In the genomic region with DNA sequence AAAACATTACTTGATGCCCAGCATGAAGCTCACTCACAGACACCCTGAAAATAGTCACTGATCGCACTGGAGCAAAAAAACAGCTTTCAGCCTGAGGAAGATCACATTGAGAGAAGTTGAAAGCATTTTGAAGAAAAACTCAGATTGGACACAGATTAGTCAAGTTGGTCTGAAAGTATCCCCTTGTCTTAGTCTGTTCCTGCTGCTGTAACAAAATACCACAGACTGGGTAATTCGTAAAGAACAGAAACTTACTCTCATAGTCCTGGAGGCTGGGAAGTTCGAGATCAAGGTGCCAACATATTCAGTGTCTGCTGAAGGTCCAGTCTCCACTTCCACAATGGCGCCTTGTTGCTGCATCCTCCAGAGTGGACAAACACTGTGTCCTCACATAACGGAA, we compare ENCODE assay signal across 16 cellular contexts. TPM values are rescaled to one million over a fixed set of nuclear protein-coding genes. Genes with fewer than 3 reads are reported as not detected.
A peak's percentile ranks its signal among the peaks of the same experiment; 100 is the strongest.
DNase-seq lines count a peak whose midpoint lies in the region; ATAC-seq lines count a peak whose summit lies in the region.
"Had no signal": no experiment of that assay in that cellular context is flagged by ENCODE, and none has a peak within 500 bp of the region (broad histone marks: within the 10 kb centered on the region; RNA-seq: fewer than 3 reads in every experiment).

No MANE protein-coding gene starts in this region.

- no peak overlapping the region for H3K9ac ChIP-seq in Karpas-422 (ENCODE audit: low read length)

- H3K36me3 ChIP-seq in CD8-positive, alpha-beta memory T cell (ENCODE audit: insufficient read depth, low read length) = no peaks in the 10 kb centered on the region
- H3K36me3 ChIP-seq in Karpas-422 (ENCODE audit: insufficient read depth, low read length) = no peaks in the 10 kb centered on the region

- H3K9me3 Mint-ChIP-seq in activated T-cell treated with anti-CD3 and anti-CD28 coated beads, Interleukin-2, amount 50 U/mL, for 72 hours = peaks cover 0 to 7% of the 10 kb centered on the region in 2 donors
- peaks cover 3% of the 10 kb centered on the region for H3K9me3 Mint-ChIP-seq in activated T-cell treated with anti-CD3 and anti-CD28 coated beads, Interleukin-2, amount 50 U/mL, for 4 hours
- no peaks in the 10 kb centered on the region for H3K9me3 Mint-ChIP-seq in CD8-positive, alpha-beta memory T cell
- peaks cover 7% of the 10 kb centered on the region for H3K9me3 Mint-ChIP-seq in activated CD4-positive, alpha-beta memory T cell treated with anti-CD3 and anti-CD28 coated beads for 36 hours
- peaks cover 6% of the 10 kb centered on the region for H3K9me3 Mint-ChIP-seq in activated naive CD8-positive, alpha-beta T cell treated with anti-CD3 and anti-CD28 coated beads, Interleukin-2, amount 50 U/mL, for 24 hours
- H3K9me3 Mint-ChIP-seq: HFFc6 had no signal

- H4K20me1 ChIP-seq in Karpas-422 (ENCODE audit: insufficient read depth, low read depth, low read length) = no peaks in the 10 kb centered on the region

- no peak overlapping the region for H3K4me2 ChIP-seq in Karpas-422 (ENCODE audit: low read depth, low read length, poor library complexity, severe bottlenecking)

- ATAC-seq in activated T-cell treated with anti-CD3 and anti-CD28 coated beads, Interleukin-2, amount 50 U/mL, for 72 hours (replicated peaks in 1 of 2) = peak; percentile 1 to 5
- no peak for ATAC-seq in activated T-cell treated with anti-CD3 and anti-CD28 coated beads, Interleukin-2, amount 50 U/mL, for 4 hours
- no peak for ATAC-seq in activated naive CD8-positive, alpha-beta T cell treated with anti-CD3 and anti-CD28 coated beads, Interleukin-2, amount 50 U/mL, for 24 hours

- POLR2A ChIA-PET in CD8-positive, alpha-beta memory T cell (lab: Charles Lee) = no interaction called here
- POLR2A ChIA-PET in activated CD4-positive, alpha-beta memory T cell treated with anti-CD3 and anti-CD28 coated beads for 36 hours (lab: Charles Lee) = interaction anchor here (0.8 to 8.4 kb wide), 8 partner anchors 9 to 49 kb away, joined by 3 to 84 read pairs (median 5); a partner anchor contains a TSS

- H3K27me3 ChIP-seq in CD8-positive, alpha-beta memory T cell (ENCODE audit: insufficient read depth, low read length, poor library complexity, severe bottlenecking) = no peaks in the 10 kb centered on the region
- H3K27me3 ChIP-seq in Karpas-422 (ENCODE audit: low read length) = no peaks in the 10 kb centered on the region

- H2AFZ ChIP-seq in Karpas-422 (ENCODE audit: low read length) = no peak overlapping the region

- H3K4me3 Mint-ChIP-seq in activated T-cell treated with anti-CD3 and anti-CD28 coated beads, Interleukin-2, amount 50 U/mL, for 72 hours = peak overlapping the region; percentile 98
- no peak overlapping the region for H3K4me3 Mint-ChIP-seq in activated T-cell treated with anti-CD3 and anti-CD28 coated beads, Interleukin-2, amount 50 U/mL, for 4 hours
- no peak overlapping the region for H3K4me3 Mint-ChIP-seq in CD8-positive, alpha-beta memory T cell
- peak overlapping the region; percentile 73 for H3K4me3 Mint-ChIP-seq in activated CD4-positive, alpha-beta memory T cell treated with anti-CD3 and anti-CD28 coated beads for 36 hours
- no peak overlapping the region for H3K4me3 Mint-ChIP-seq in activated naive CD8-positive, alpha-beta T cell treated with anti-CD3 and anti-CD28 coated beads, Interleukin-2, amount 50 U/mL, for 24 hours
- H3K4me3 Mint-ChIP-seq: HFFc6 had no signal

- H3K27me3 Mint-ChIP-seq in activated T-cell treated with anti-CD3 and anti-CD28 coated beads, Interleukin-2, amount 50 U/mL, for 72 hours (ENCODE audit: low read depth) = no peaks in the 10 kb centered on the region
- no peaks in the 10 kb centered on the region for H3K27me3 Mint-ChIP-seq in activated T-cell treated with anti-CD3 and anti-CD28 coated beads, Interleukin-2, amount 50 U/mL, for 4 hours (ENCODE audit: low read depth)
- H3K27me3 Mint-ChIP-seq in CD8-positive, alpha-beta memory T cell = no peaks in the 10 kb centered on the region
- no peaks in the 10 kb centered on the region for H3K27me3 Mint-ChIP-seq in activated CD4-positive, alpha-beta memory T cell treated with anti-CD3 and anti-CD28 coated beads for 36 hours
- H3K27me3 Mint-ChIP-seq in activated naive CD8-positive, alpha-beta T cell treated with anti-CD3 and anti-CD28 coated beads, Interleukin-2, amount 50 U/mL, for 24 hours = no peaks in the 10 kb centered on the region

- H3K4me1 ChIP-seq in CD8-positive, alpha-beta memory T cell (ENCODE audit: insufficient read depth, low read length) = peaks cover 45% of the 10 kb centered on the region
- peaks cover 6% of the 10 kb centered on the region for H3K4me1 ChIP-seq in Karpas-422 (ENCODE audit: low read length)

- no peak overlapping the region for H3K4me3 ChIP-seq in CD8-positive, alpha-beta memory T cell (ENCODE audit: low read length)
- H3K4me3 ChIP-seq in Karpas-422 (ENCODE audit: low read length) = no peak overlapping the region

- peaks cover 28 to 42% of the 10 kb centered on the region in 2 donors for H3K36me3 Mint-ChIP-seq in activated T-cell treated with anti-CD3 and anti-CD28 coated beads, Interleukin-2, amount 50 U/mL, for 72 hours (ENCODE audit: insufficient read depth in 2 of 2)
- peaks cover 3% of the 10 kb centered on the region for H3K36me3 Mint-ChIP-seq in activated T-cell treated with anti-CD3 and anti-CD28 coated beads, Interleukin-2, amount 50 U/mL, for 4 hours (ENCODE audit: insufficient read depth)
- H3K36me3 Mint-ChIP-seq in CD8-positive, alpha-beta memory T cell = no peaks in the 10 kb centered on the region
- H3K36me3 Mint-ChIP-seq in activated CD4-positive, alpha-beta memory T cell treated with anti-CD3 and anti-CD28 coated beads for 36 hours = peaks cover 39% of the 10 kb centered on the region
- no peaks in the 10 kb centered on the region for H3K36me3 Mint-ChIP-seq in activated naive CD8-positive, alpha-beta T cell treated with anti-CD3 and anti-CD28 coated beads, Interleukin-2, amount 50 U/mL, for 24 hours (ENCODE audit: low read depth)

- no peaks in the 10 kb centered on the region for H3K79me2 ChIP-seq in Karpas-422 (ENCODE audit: low read length)

- no peak for DNase-seq in activated T-cell treated with anti-CD3 and anti-CD28 coated beads, Interleukin-2, amount 50 U/mL, for 72 hours
- DNase-seq in activated T-cell treated with anti-CD3 and anti-CD28 coated beads, Interleukin-2, amount 50 U/mL, for 4 hours = no peak
- DNase-seq in CD8-positive, alpha-beta memory T cell = no peak
- DNase-seq in activated CD4-positive, alpha-beta memory T cell treated with anti-CD3 and anti-CD28 coated beads for 36 hours = no peak
- DNase-seq in activated naive CD8-positive, alpha-beta T cell treated with anti-CD3 and anti-CD28 coated beads, Interleukin-2, amount 50 U/mL, for 24 hours = no peak
- DNase-seq in Karpas-422 = no peak
- DNase-seq in NAMALWA (ENCODE audit: low spot score) = no peak
- DNase-seq in NCI-H1092 treated with DMSO at 0.1 percent for 48 hours (lab: John Stamatoyannopoulos, UW) = no peak
- DNase-seq: GF-D8, HFFc6, Kasumi-1, NCI-H1417, NCI-H2029, NCI-H2171 treated with DMSO at 0.1 percent for 48 hours, NCI-H82, SHP77 had no signal

- CTCF ChIA-PET in CD8-positive, alpha-beta memory T cell (lab: Charles Lee) = interaction anchor here (1.4 kb wide), 1 partner anchor 428 kb away, joined by 3 read pairs; no protein-coding TSS in a partner anchor
- CTCF ChIA-PET in activated CD4-positive, alpha-beta memory T cell treated with anti-CD3 and anti-CD28 coated beads for 36 hours (lab: Charles Lee) = no interaction called here

- peak overlapping the region; percentile 100 for H3K27ac Mint-ChIP-seq in activated T-cell treated with anti-CD3 and anti-CD28 coated beads, Interleukin-2, amount 50 U/mL, for 72 hours
- H3K27ac Mint-ChIP-seq in CD8-positive, alpha-beta memory T cell = peak overlapping the region in 6 of 8 donors; percentile 3 to 60 (median 14)
- peak overlapping the region; percentile 100 for H3K27ac Mint-ChIP-seq in activated CD4-positive, alpha-beta memory T cell treated with anti-CD3 and anti-CD28 coated beads for 36 hours
- peak overlapping the region; percentile 3 for H3K27ac Mint-ChIP-seq in activated naive CD8-positive, alpha-beta T cell treated with anti-CD3 and anti-CD28 coated beads, Interleukin-2, amount 50 U/mL, for 24 hours
- H3K27ac Mint-ChIP-seq: HFFc6 had no signal

- no peaks in the 10 kb centered on the region for H3K9me3 ChIP-seq in CD8-positive, alpha-beta memory T cell (ENCODE audit: low read length)
- H3K9me3 ChIP-seq in Karpas-422 (ENCODE audit: low read length) = no peaks in the 10 kb centered on the region

- peaks cover 91% of the 10 kb centered on the region for H3K4me1 Mint-ChIP-seq in activated T-cell treated with anti-CD3 and anti-CD28 coated beads, Interleukin-2, amount 50 U/mL, for 72 hours (ENCODE audit: low read depth)
- peaks cover 66% of the 10 kb centered on the region for H3K4me1 Mint-ChIP-seq in activated T-cell treated with anti-CD3 and anti-CD28 coated beads, Interleukin-2, amount 50 U/mL, for 4 hours (ENCODE audit: low read depth)
- H3K4me1 Mint-ChIP-seq in CD8-positive, alpha-beta memory T cell = peaks cover 24 to 34% (median 31%) of the 10 kb centered on the region in 3 donors
- H3K4me1 Mint-ChIP-seq in activated CD4-positive, alpha-beta memory T cell treated with anti-CD3 and anti-CD28 coated beads for 36 hours (ENCODE audit: low read depth) = peaks cover 68% of the 10 kb centered on the region
- H3K4me1 Mint-ChIP-seq in activated naive CD8-positive, alpha-beta T cell treated with anti-CD3 and anti-CD28 coated beads, Interleukin-2, amount 50 U/mL, for 24 hours = peaks cover 63% of the 10 kb centered on the region

- no peaks in the 10 kb centered on the region for H3K9me2 ChIP-seq in Karpas-422 (replicated peaks; ENCODE audit: insufficient read depth, low read length)

- intact Hi-C loops in activated CD4-positive, alpha-beta memory T cell treated with anti-CD3 and anti-CD28 coated beads for 36 hours (cut with micrococcal nuclease) = loop anchor here (10.0 kb wide), 1 partner anchor 527 kb away; a partner anchor contains a TSS

- no peak overlapping the region for H3K27ac ChIP-seq in CD8-positive, alpha-beta memory T cell (ENCODE audit: low read depth, low read length)
- H3K27ac ChIP-seq in Karpas-422 (ENCODE audit: low read length) = no peak overlapping the region

RNA-seq across cellular contexts. Expression of a gene that starts 14.2 kb away (rescaled TPM):
- total RNA-seq in activated T-cell treated with anti-CD3 and anti-CD28 coated beads, Interleukin-2, amount 50 U/mL, for 72 hours = 100 to 1,000 TPM; 394 to 497 TPM
- 100 to 1,000 TPM; 254 to 279 (median 265) TPM for total RNA-seq in activated T-cell treated with anti-CD3 and anti-CD28 coated beads, Interleukin-2, amount 50 U/mL, for 4 hours
- 100 to 1,000 TPM; 324 to 331 TPM for total RNA-seq in CD8-positive, alpha-beta memory T cell
- 187 TPM for polyA plus RNA-seq in CD8-positive, alpha-beta memory T cell
- 100 to 1,000 TPM; 535 to 552 TPM for total RNA-seq in activated CD4-positive, alpha-beta memory T cell treated with anti-CD3 and anti-CD28 coated beads for 36 hours
- total RNA-seq in Karpas-422 (2014; rRNA removed; shearing (Covaris generic); ENCODE audit: low replicate concordance) = 88.7 and 139 TPM in 2 replicates

RNA-seq across cellular contexts. Expression of a gene that starts 48.3 kb away (rescaled TPM):
- total RNA-seq in activated T-cell treated with anti-CD3 and anti-CD28 coated beads, Interleukin-2, amount 50 U/mL, for 72 hours = 100 to 1,000 TPM in 1 of 2 donors, 10 to 100 TPM in 1; 84.4 to 123 TPM
- 10 to 100 TPM; 49.7 to 62.9 (median 57.7) TPM for total RNA-seq in activated T-cell treated with anti-CD3 and anti-CD28 coated beads, Interleukin-2, amount 50 U/mL, for 4 hours
- total RNA-seq in CD8-positive, alpha-beta memory T cell = 10 to 100 TPM; 66.6 to 67.6 TPM
- 109 TPM for polyA plus RNA-seq in CD8-positive, alpha-beta memory T cell
- total RNA-seq in activated CD4-positive, alpha-beta memory T cell treated with anti-CD3 and anti-CD28 coated beads for 36 hours = 10 to 100 TPM; 77.8 to 83.9 TPM
- total RNA-seq in Karpas-422 (2014; rRNA removed; shearing (Covaris generic); ENCODE audit: low replicate concordance) = 16.8 and 23.4 TPM in 2 replicates

Comparison
In these comparisons a context has a peak if more than half of its experiments do, and no peak if none do; other contexts are left out.
1. ATAC-seq: peak in activated T-cell treated with anti-CD3 and anti-CD28 coated beads, Interleukin-2, amount 50 U/mL, for 72 hours (2 of 2); none in activated T-cell treated with anti-CD3 and anti-CD28 coated beads, Interleukin-2, amount 50 U/mL, for 4 hours (0 of 2) and activated naive CD8-positive, alpha-beta T cell treated with anti-CD3 and anti-CD28 coated beads, Interleukin-2, amount 50 U/mL, for 24 hours (single experiment).
2. H3K4me3 Mint-ChIP-seq: peak in activated T-cell treated with anti-CD3 and anti-CD28 coated beads, Interleukin-2, amount 50 U/mL, for 72 hours (2 of 2) and activated CD4-positive, alpha-beta memory T cell treated with anti-CD3 and anti-CD28 coated beads for 36 hours (single experiment); none in activated T-cell treated with anti-CD3 and anti-CD28 coated beads, Interleukin-2, amount 50 U/mL, for 4 hours (single experiment), CD8-positive, alpha-beta memory T cell (0 of 7) and activated naive CD8-positive, alpha-beta T cell treated with anti-CD3 and anti-CD28 coated beads, Interleukin-2, amount 50 U/mL, for 24 hours (single experiment).
3. H3K27ac Mint-ChIP-seq: peak in every context shown above with its lines; median percentile 100 in activated T-cell treated with anti-CD3 and anti-CD28 coated beads, Interleukin-2, amount 50 U/mL, for 72 hours; 100 in activated CD4-positive, alpha-beta memory T cell treated with anti-CD3 and anti-CD28 coated beads for 36 hours; 14 in CD8-positive, alpha-beta memory T cell; 3 in activated naive CD8-positive, alpha-beta T cell treated with anti-CD3 and anti-CD28 coated beads, Interleukin-2, amount 50 U/mL, for 24 hours.